Comparison of ENCODE assay signal across 26 cellular contexts in the genomic region with DNA sequence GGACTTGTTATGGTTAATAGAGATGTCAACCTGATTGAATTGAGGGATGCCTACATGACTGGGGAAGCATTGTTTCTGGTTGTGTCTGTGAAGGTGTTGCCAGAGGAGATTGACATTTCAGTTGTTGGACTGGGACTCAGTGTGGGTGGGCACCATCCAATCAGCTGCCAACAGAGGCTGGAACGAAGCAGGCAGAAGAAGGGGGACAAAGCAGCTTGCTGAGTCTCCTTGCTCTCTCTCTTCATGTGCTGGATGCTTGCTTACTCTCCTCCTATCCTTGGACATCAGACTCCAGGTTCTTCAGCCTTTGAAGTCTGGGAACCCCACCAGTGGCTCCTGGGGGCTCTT.
"Had no signal": no experiment of that assay in that cellular context is flagged by ENCODE, and none has a peak within 500 bp of the region (broad histone marks: within the 10 kb centered on the region; RNA-seq: fewer than 3 reads in every experiment).

No MANE protein-coding gene starts in this region.

- H3K27me3 ChIP-seq: esophagus muscularis mucosa, heart right ventricle, left lung, upper lobe of left lung, vagina had no signal

- H3K4me1 ChIP-seq: vagina had no signal

- ATAC-seq: natural killer cell; sciatic nerve; stimulated activated naive CD8-positive, alpha-beta T cell treated with anti-CD3 and anti-CD28 coated beads, Interleukin-15, Interleukin-2, amounts not matched to agents 100 U/mL and 50 U/mL, for 24 hours had no signal

- H3K27me3 Mint-ChIP-seq: activated CD4-positive, alpha-beta memory T cell treated with anti-CD3 and anti-CD28 coated beads, Interleukin-2, amount 10 ng/mL, durations not matched to agents 7 days and 5 days; activated CD4-positive, alpha-beta T cell treated with anti-CD3 and anti-CD28 coated beads, Interleukin-2, amount 10 ng/mL, durations not matched to agents 7 days and 5 days; activated naive CD4-positive, alpha-beta T cell treated with anti-CD3 and anti-CD28 coated beads, Interleukin-2, amount 10 ng/mL, durations not matched to agents 7 days and 5 days; activated naive CD8-positive, alpha-beta T cell treated with anti-CD3 and anti-CD28 coated beads, Interleukin-2, amount 10 ng/mL, durations not matched to agents 7 days and 5 days; activated T-cell treated with anti-CD3 and anti-CD28 coated beads, Interleukin-2, amount 50 U/mL, for 24 hours had no signal

- H3K9me3 Mint-ChIP-seq: activated T-cell treated with anti-CD3 and anti-CD28 coated beads, Interleukin-2, amount 50 U/mL, for 24 hours; natural killer cell had no signal

- H3K4me3 ChIP-seq: esophagus muscularis mucosa, heart right ventricle, left lung, lung, skin epidermis, thoracic aorta, upper lobe of left lung, vagina had no signal

- DNase-seq: activated CD4-positive, alpha-beta memory T cell treated with anti-CD3 and anti-CD28 coated beads, Interleukin-2, amount 10 ng/mL, durations not matched to agents 7 days and 5 days; activated CD4-positive, alpha-beta T cell treated with anti-CD3 and anti-CD28 coated beads for 1 hour; activated CD4-positive, alpha-beta T cell treated with anti-CD3 and anti-CD28 coated beads, Interleukin-2, amount 10 ng/mL, durations not matched to agents 7 days and 5 days; activated CD8-positive, alpha-beta memory T cell treated with anti-CD3 and anti-CD28 coated beads, Interleukin-2, amount 50 U/mL, for 48 hours; activated gamma-delta T cell; activated naive CD4-positive, alpha-beta T cell treated with anti-CD3 and anti-CD28 coated beads, Interleukin-2, amount 10 ng/mL, durations not matched to agents 7 days and 5 days; activated naive CD8-positive, alpha-beta T cell treated with anti-CD3 and anti-CD28 coated beads, Interleukin-2, amount 10 ng/mL, durations not matched to agents 7 days and 5 days; activated T-cell treated with anti-CD3 and anti-CD28 coated beads, Interleukin-2, amount 50 U/mL, for 24 hours; central memory CD4-positive, alpha-beta T cell; foreskin melanocyte; heart right ventricle; left lung; mesendoderm; natural killer cell; posterior cingulate gyrus; stimulated activated CD4-positive, alpha-beta T cell treated with anti-CD3 and anti-CD28 coated beads, Interleukin-12 subunit alpha, Interleukin-12 subunit beta, amount 100 ng/mL, for 4 hours; stimulated activated CD4-positive, alpha-beta T cell treated with anti-CD3 and anti-CD28 coated beads, Interleukin-4, amount 100 ng/mL, for 1 hour; stimulated activated naive CD8-positive, alpha-beta T cell treated with anti-CD3 and anti-CD28 coated beads, Interleukin-15, Interleukin-2, amounts not matched to agents 100 U/mL and 50 U/mL, for 24 hours; T1000; upper lobe of left lung had no signal

- H3K9me3 ChIP-seq: esophagus muscularis mucosa, left lung, thoracic aorta, upper lobe of left lung, vagina had no signal

- H3K4me3 Mint-ChIP-seq: activated CD4-positive, alpha-beta memory T cell treated with anti-CD3 and anti-CD28 coated beads, Interleukin-2, amount 10 ng/mL, durations not matched to agents 7 days and 5 days; activated CD4-positive, alpha-beta T cell treated with anti-CD3 and anti-CD28 coated beads, Interleukin-2, amount 10 ng/mL, durations not matched to agents 7 days and 5 days; activated naive CD4-positive, alpha-beta T cell treated with anti-CD3 and anti-CD28 coated beads, Interleukin-2, amount 10 ng/mL, durations not matched to agents 7 days and 5 days; activated naive CD8-positive, alpha-beta T cell treated with anti-CD3 and anti-CD28 coated beads, Interleukin-2, amount 10 ng/mL, durations not matched to agents 7 days and 5 days; activated T-cell treated with anti-CD3 and anti-CD28 coated beads, Interleukin-2, amount 50 U/mL, for 24 hours; natural killer cell had no signal

- H3K4me1 Mint-ChIP-seq: activated CD4-positive, alpha-beta memory T cell treated with anti-CD3 and anti-CD28 coated beads, Interleukin-2, amount 10 ng/mL, durations not matched to agents 7 days and 5 days; activated CD4-positive, alpha-beta T cell treated with anti-CD3 and anti-CD28 coated beads, Interleukin-2, amount 10 ng/mL, durations not matched to agents 7 days and 5 days; activated naive CD4-positive, alpha-beta T cell treated with anti-CD3 and anti-CD28 coated beads, Interleukin-2, amount 10 ng/mL, durations not matched to agents 7 days and 5 days; activated naive CD8-positive, alpha-beta T cell treated with anti-CD3 and anti-CD28 coated beads, Interleukin-2, amount 10 ng/mL, durations not matched to agents 7 days and 5 days; natural killer cell had no signal

- H3K27ac ChIP-seq: esophagus muscularis mucosa, heart right ventricle, left lung, skin epidermis, thoracic aorta, upper lobe of left lung, vagina had no signal

- H3K36me3 Mint-ChIP-seq: activated naive CD4-positive, alpha-beta T cell treated with anti-CD3 and anti-CD28 coated beads, Interleukin-2, amount 10 ng/mL, durations not matched to agents 7 days and 5 days; activated naive CD8-positive, alpha-beta T cell treated with anti-CD3 and anti-CD28 coated beads, Interleukin-2, amount 10 ng/mL, durations not matched to agents 7 days and 5 days; natural killer cell had no signal

- H3K36me3 ChIP-seq: esophagus muscularis mucosa, heart right ventricle, left lung, thoracic aorta, upper lobe of left lung, vagina had no signal

- H3K27ac Mint-ChIP-seq: activated CD4-positive, alpha-beta memory T cell treated with anti-CD3 and anti-CD28 coated beads, Interleukin-2, amount 10 ng/mL, durations not matched to agents 7 days and 5 days; activated CD4-positive, alpha-beta T cell treated with anti-CD3 and anti-CD28 coated beads, Interleukin-2, amount 10 ng/mL, durations not matched to agents 7 days and 5 days; activated naive CD4-positive, alpha-beta T cell treated with anti-CD3 and anti-CD28 coated beads, Interleukin-2, amount 10 ng/mL, durations not matched to agents 7 days and 5 days; activated naive CD8-positive, alpha-beta T cell treated with anti-CD3 and anti-CD28 coated beads, Interleukin-2, amount 10 ng/mL, durations not matched to agents 7 days and 5 days; activated T-cell treated with anti-CD3 and anti-CD28 coated beads, Interleukin-2, amount 50 U/mL, for 24 hours; natural killer cell had no signal
